In genomic region chr18:21265971-21266673, GRCh38 we compare ENCODE assay signal across 16 cellular contexts. TPM values are rescaled to one million over a fixed set of nuclear protein-coding genes. Genes with fewer than 3 reads are reported as not detected.
"Had no signal": no experiment of that assay in that cellular context is flagged by ENCODE, and none has a peak within 500 bp of the region (broad histone marks: within the 10 kb centered on the region; RNA-seq: fewer than 3 reads in every experiment).

No MANE protein-coding gene starts in this region.

- H3K9me3 Mint-ChIP-seq: activated CD4-positive, alpha-beta memory T cell treated with anti-CD3 and anti-CD28 coated beads, Interleukin-2, amount 10 ng/mL, durations not matched to agents 7 days and 5 days; activated T-cell treated with anti-CD3 and anti-CD28 coated beads, Interleukin-2, amount 50 U/mL, for 24 hours; stimulated activated effector memory CD8-positive, alpha-beta T cell treated with anti-CD3 and anti-CD28 coated beads, Interleukin-12 subunit alpha, Interleukin-12 subunit beta, amount 100 ng/mL, for 72 hours had no signal

- FAIRE-seq: endothelial cell of umbilical vein, urothelium cell line had no signal

- DNase-seq: activated CD4-positive, alpha-beta memory T cell treated with anti-CD3 and anti-CD28 coated beads, Interleukin-2, amount 10 ng/mL, durations not matched to agents 7 days and 5 days; activated CD4-positive, alpha-beta T cell treated with anti-CD3 and anti-CD28 coated beads for 4 hours; activated naive CD4-positive, alpha-beta T cell treated with anti-CD3 and anti-CD28 coated beads, Interleukin-2, amount 50 U/mL, for 16 hours; activated T-cell treated with anti-CD3 and anti-CD28 coated beads, Interleukin-2, amount 50 U/mL, for 24 hours; caudate nucleus; colonic mucosa; esophagus squamous epithelium; kidney glomerular epithelial cell; mesenchymal stem cell; T-helper 1 cell; T1000 had no signal

- H3K27me3 ChIP-seq: colonic mucosa, esophagus squamous epithelium had no signal

- H3K9me3 ChIP-seq: colonic mucosa, esophagus squamous epithelium, neutrophil, thoracic aorta had no signal

- H3K4me1 ChIP-seq: colonic mucosa, esophagus squamous epithelium had no signal

- H3K36me3 ChIP-seq: colonic mucosa, esophagus squamous epithelium, neutrophil, thoracic aorta had no signal

- H3K4me1 Mint-ChIP-seq: activated CD4-positive, alpha-beta memory T cell treated with anti-CD3 and anti-CD28 coated beads, Interleukin-2, amount 10 ng/mL, durations not matched to agents 7 days and 5 days; stimulated activated effector memory CD8-positive, alpha-beta T cell treated with anti-CD3 and anti-CD28 coated beads, Interleukin-12 subunit alpha, Interleukin-12 subunit beta, amount 100 ng/mL, for 72 hours had no signal

- H3K4me3 Mint-ChIP-seq: activated CD4-positive, alpha-beta memory T cell treated with anti-CD3 and anti-CD28 coated beads, Interleukin-2, amount 10 ng/mL, durations not matched to agents 7 days and 5 days; activated T-cell treated with anti-CD3 and anti-CD28 coated beads, Interleukin-2, amount 50 U/mL, for 24 hours; stimulated activated effector memory CD8-positive, alpha-beta T cell treated with anti-CD3 and anti-CD28 coated beads, Interleukin-12 subunit alpha, Interleukin-12 subunit beta, amount 100 ng/mL, for 72 hours had no signal

- H3K36me3 Mint-ChIP-seq: stimulated activated effector memory CD8-positive, alpha-beta T cell treated with anti-CD3 and anti-CD28 coated beads, Interleukin-12 subunit alpha, Interleukin-12 subunit beta, amount 100 ng/mL, for 72 hours had no signal

- ATAC-seq: stimulated activated effector memory CD8-positive, alpha-beta T cell treated with anti-CD3 and anti-CD28 coated beads, Interleukin-12 subunit alpha, Interleukin-12 subunit beta, amount 100 ng/mL, for 72 hours had no signal

- H3K4me3 ChIP-seq: colonic mucosa, esophagus squamous epithelium, thoracic aorta had no signal

- H3K27ac Mint-ChIP-seq: activated CD4-positive, alpha-beta memory T cell treated with anti-CD3 and anti-CD28 coated beads, Interleukin-2, amount 10 ng/mL, durations not matched to agents 7 days and 5 days; activated T-cell treated with anti-CD3 and anti-CD28 coated beads, Interleukin-2, amount 50 U/mL, for 24 hours; stimulated activated effector memory CD8-positive, alpha-beta T cell treated with anti-CD3 and anti-CD28 coated beads, Interleukin-12 subunit alpha, Interleukin-12 subunit beta, amount 100 ng/mL, for 72 hours had no signal

RNA-seq across cellular contexts. Expression of gene GREB1L, which starts 24.1 kb away (rescaled TPM):
- total RNA-seq: activated CD4-positive, alpha-beta memory T cell treated with anti-CD3 and anti-CD28 coated beads, Interleukin-2, amount 10 ng/mL, durations not matched to agents 7 days and 5 days had no signal
